In genomic region chr10:121073743-121074142, GRCh38 we compare ENCODE assay signal across 1 cellular context.
TF ChIP-seq lines count a peak whose summit lies in the region.

No MANE protein-coding gene starts in this region.

TF ChIP-seq in H1, 55 proteins besides CTCF, POLR2A, EP300 and RAD21 (continued from another document):
- TF ChIP-seq SIN3A (conservative IDR thresholded peaks at IDR 0.05 in 1 of 2, IDR thresholded peaks at IDR 0.05 in 1 of 2; ENCODE audit: low read depth in 1 of 2, low read length in 2 of 2) (no peak), TCF12 (IDR thresholded peaks at IDR 0.05; ENCODE audit: low read depth, low read length) (no peak), CHD2 (IDR thresholded peaks at IDR 0.05; ENCODE audit: low read length) (no peak), ASH2L (IDR thresholded peaks at IDR 0.05; ENCODE audit: low read length) (no peak), ATF2 (IDR thresholded peaks at IDR 0.05; ENCODE audit: low read length) (no peak), SIRT6 (IDR thresholded peaks at IDR 0.05; ENCODE audit: low read length) (no peak), CHD1 (IDR thresholded peaks at IDR 0.05; ENCODE audit: low read depth, low read length) (no peak), NANOG (IDR thresholded peaks at IDR 0.05; ENCODE audit: insufficient read depth, low read depth, low read length, poor library complexity, severe bottlenecking) (no peak), USF2 (IDR thresholded peaks at IDR 0.05; ENCODE audit: low read length) (no peak), JUND (IDR thresholded peaks at IDR 0.05; ENCODE audit: low read length) (no peak)
